8 cellular contexts compared by ENCODE assay signal in genomic region chr19:54160182-54160811, GRCh38. TPM values are rescaled to one million over a fixed set of nuclear protein-coding genes. Genes with fewer than 3 reads are reported as not detected.
DNase-seq lines count a peak whose midpoint lies in the region; ATAC-seq and TF ChIP-seq lines count a peak whose summit lies in the region.

No MANE protein-coding gene starts in this region.

- H2AFZ ChIP-seq in parathyroid adenoma, result peak overlapping the region; percentile 94

- WGBS in esophagus, 2 donors, result 2 to 3% methylated on average over 28 of the region's 28 CpGs

- H3K9me3 ChIP-seq in SJCRH30 (replicated peaks) (0 out of 2 replicates have a peak, but pooled peaks cover 4% of the 10 kb centered on the region), esophagus (ENCODE audit: control insufficient read depth in 2 of 2, insufficient read depth in 1 of 2, low read depth in 1 of 2, low read length in 1 of 2) (no peaks in the 10 kb centered on the region), parathyroid adenoma (ENCODE audit: control insufficient read depth, low read length) (no peaks in the 10 kb centered on the region)

- H3K27ac ChIP-seq in SJCRH30 (peak overlapping the region; percentile 35), esophagus (ENCODE audit: low read depth in 2 of 2, low read length in 1 of 2) (peak overlapping the region; percentile 88 to 95), parathyroid adenoma (peak overlapping the region; percentile 70)

- H3K4me1 ChIP-seq in SJCRH30, result peaks cover 8% of the 10 kb centered on the region
- H3K4me1 ChIP-seq in esophagus (ENCODE audit: control insufficient read depth in 2 of 2, insufficient read depth in 2 of 2, low read length in 1 of 2), result peaks cover 2 to 32% of the 10 kb centered on the region in 2 donors
- peaks cover 13% of the 10 kb centered on the region for H3K4me1 ChIP-seq in parathyroid adenoma

- no peak for DNase-seq in CD14-positive monocyte (ENCODE audit: low spot score)
- DNase-seq in SJCRH30, result peak in 1 of 2 experiments; percentile 49
- DNase-seq in HK-2 (ENCODE audit: unreplicated experiment), result no peak

- H3K27ac Mint-ChIP-seq in CD14-positive monocyte, result peak overlapping the region; percentile 92 to 99 (median 96)

- peaks cover 64% of the 10 kb centered on the region for H3K4me1 Mint-ChIP-seq in CD14-positive monocyte

- H3K9me3 Mint-ChIP-seq in CD14-positive monocyte, result peaks cover 0 to 6% (median 0%) of the 10 kb centered on the region in 7 donors

- H3K27me3 Mint-ChIP-seq in CD14-positive monocyte (ENCODE audit: low read depth in 3 of 3), result peaks cover 0 to 17% (median 14%) of the 10 kb centered on the region in 3 donors

- H3K27me3 ChIP-seq in SJCRH30 (no peaks in the 10 kb centered on the region), esophagus (ENCODE audit: control insufficient read depth in 1 of 2, insufficient read depth in 2 of 2, low read length in 2 of 2) (no peaks in the 10 kb centered on the region), parathyroid adenoma (ENCODE audit: control insufficient read depth, insufficient read depth, low read length) (no peaks in the 10 kb centered on the region)

- TF ChIP-seq CTCF in CD14-positive monocyte (IDR thresholded peaks at IDR 0.05) (no peak), parathyroid adenoma (IDR thresholded peaks at IDR 0.05) (no peak)

- H3K4me3 Mint-ChIP-seq in CD14-positive monocyte, result peak overlapping the region; percentile 88 to 91

- H3K4me3 ChIP-seq in SJCRH30, result peak overlapping the region; percentile 88
- H3K4me3 ChIP-seq in esophagus (ENCODE audit: low read depth in 1 of 2, low read length in 2 of 2), result peak overlapping the region; percentile 47 to 59
- peak overlapping the region; percentile 88 for H3K4me3 ChIP-seq in parathyroid adenoma (ENCODE audit: low read depth, low read length)

- H3K36me3 Mint-ChIP-seq in CD14-positive monocyte, result peaks cover 22 to 29% of the 10 kb centered on the region in 2 donors

- H3K9ac ChIP-seq in parathyroid adenoma, result no peak overlapping the region

- intact Hi-C loops in CD14-positive monocyte (cut with micrococcal nuclease), result no loop called here

- peak overlapping the region; percentile 79 for H3K4me2 ChIP-seq in parathyroid adenoma (ENCODE audit: low read length)

- H3K79me2 ChIP-seq in parathyroid adenoma, result peaks cover 3% of the 10 kb centered on the region

- H3K36me3 ChIP-seq in SJCRH30 (peaks cover 18% of the 10 kb centered on the region), esophagus (ENCODE audit: control insufficient read depth in 2 of 2, insufficient read depth in 2 of 2, low read length in 1 of 2) (peaks cover 18 to 19% of the 10 kb centered on the region in 2 donors), parathyroid adenoma (ENCODE audit: control insufficient read depth, insufficient read depth, low read length) (no peaks in the 10 kb centered on the region)

- ATAC-seq in GM21526 (IDR thresholded peaks at IDR 0.05; ENCODE audit: low FRiP score, unreplicated experiment) (peak; percentile 6), HG02870 (IDR thresholded peaks at IDR 0.05; ENCODE audit: unreplicated experiment) (no peak), HG03460 (IDR thresholded peaks at IDR 0.05; ENCODE audit: unreplicated experiment) (no peak)

RNA-seq across cellular contexts. Expression of gene LENG1, which starts 0.8 kb away (rescaled TPM):
- polyA plus RNA-seq in CD14-positive monocyte, result 1 to 10 TPM; 4.2 to 5.4 TPM
- 5.6 and 6.8 TPM in 2 replicates for total RNA-seq in SJCRH30 (2014; rRNA removed; shearing (Covaris generic))
- 1 to 10 TPM; 4.9 to 7.0 TPM for polyA plus RNA-seq in esophagus

RNA-seq across cellular contexts. Expression of gene TMC4, which starts 12.7 kb away (rescaled TPM):
- polyA plus RNA-seq in CD14-positive monocyte (1 to 10 TPM; 1.5 to 2.5 TPM), esophagus (10 to 100 TPM in 1 of 2 donors, 1 to 10 TPM in 1; 2.9 to 11.0 TPM)
- total RNA-seq in SJCRH30 (2014; rRNA removed; shearing (Covaris generic)), result not detected in 2 replicates

RNA-seq across cellular contexts. Expression of gene CNOT3, which starts 22.7 kb away (rescaled TPM):
- polyA plus RNA-seq in CD14-positive monocyte, result 1 to 10 TPM; 3.0 to 4.2 TPM
- total RNA-seq in SJCRH30 (2014; rRNA removed; shearing (Covaris generic)), result 27.5 and 27.6 TPM in 2 replicates
- polyA plus RNA-seq in esophagus, result 10 to 100 TPM; 21.3 to 23.0 TPM

RNA-seq across cellular contexts. Expression of gene MBOAT7, which starts 29.1 kb away (rescaled TPM):
- polyA plus RNA-seq in CD14-positive monocyte (100 to 1,000 TPM in 1 of 2 donors, 10 to 100 TPM in 1; 84.0 to 115 TPM), esophagus (10 to 100 TPM; 21.4 to 22.0 TPM)
- 32.1 and 34.6 TPM in 2 replicates for total RNA-seq in SJCRH30 (2014; rRNA removed; shearing (Covaris generic))

RNA-seq across cellular contexts. Expression of gene TSEN34, which starts 30.8 kb away (rescaled TPM):
- polyA plus RNA-seq in CD14-positive monocyte (100 to 1,000 TPM; 109 to 125 TPM), esophagus (10 to 100 TPM; 17.9 to 55.0 TPM)
- 70.7 and 81.6 TPM in 2 replicates for total RNA-seq in SJCRH30 (2014; rRNA removed; shearing (Covaris generic))

Comparison
In these comparisons a context has a peak if more than half of its experiments do, and no peak if none do; other contexts are left out.
1. H3K27ac ChIP-seq: peak in every context shown above with its lines; median percentile 92 in esophagus; 70 in parathyroid adenoma; 35 in SJCRH30.
2. RNA of gene CNOT3, which starts 22.7 kb away (polyA plus RNA-seq): 21.3 to 23.0 TPM in esophagus; 3.0 to 4.2 TPM in CD14-positive monocyte; every median in the first group is over 4 times any median in the second.
3. Peak in every context shown above with its lines, with median percentiles within 50 percentile points of each other: H3K4me3 ChIP-seq.